ENCODE assay signal across 8 cellular contexts in the genomic region with DNA sequence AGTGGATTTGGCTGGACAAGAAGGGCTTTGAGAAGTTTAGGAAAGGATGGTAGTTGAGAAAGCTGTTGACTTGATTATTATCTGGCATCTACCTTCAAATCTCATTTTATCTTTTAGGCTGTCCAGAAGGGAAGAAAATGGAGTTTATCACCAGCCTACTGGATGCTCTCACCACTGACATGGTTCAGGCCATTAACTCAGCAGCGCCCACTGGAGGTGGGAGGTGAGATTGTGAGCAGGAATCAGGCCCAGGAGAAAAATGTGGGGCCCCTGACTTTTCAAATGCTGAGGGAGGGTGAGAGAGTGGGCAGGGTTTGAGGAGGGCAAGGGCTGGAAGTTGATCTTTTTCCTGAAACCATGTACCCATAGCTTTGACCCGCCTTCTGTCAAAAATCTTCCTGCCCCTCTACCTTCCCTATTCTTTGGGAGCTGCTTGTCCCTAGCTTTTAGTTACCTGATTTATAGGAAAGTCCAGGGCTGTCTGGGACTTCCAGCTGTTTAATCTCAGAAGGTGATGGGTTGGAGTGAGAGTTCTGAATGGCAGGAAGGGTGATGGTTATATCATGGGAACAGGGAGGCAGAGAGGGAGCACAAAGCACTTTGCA.
DNase-seq lines count a peak whose midpoint lies in the region; ATAC-seq and TF ChIP-seq lines count a peak whose summit lies in the region.
"Had no signal": no experiment of that assay in that cellular context is flagged by ENCODE, and none has a peak within 500 bp of the region (broad histone marks: within the 10 kb centered on the region; RNA-seq: fewer than 3 reads in every experiment).

No MANE protein-coding gene starts in this region.

- peak; percentile 39 for ATAC-seq in activated T-helper 17 cell treated with anti-CD3 and anti-CD28 coated beads, Interleukin-2, amount 50 U/mL, for 72 hours (replicated peaks)

- no peaks in the 10 kb centered on the region for H3K9me3 ChIP-seq in tibial artery

- H3K27ac Mint-ChIP-seq in HFFc6: no peak overlapping the region
- no peak overlapping the region for H3K27ac Mint-ChIP-seq in activated T-helper 17 cell treated with anti-CD3 and anti-CD28 coated beads, Interleukin-2, amount 50 U/mL, for 72 hours
- H3K27ac Mint-ChIP-seq in activated T-helper 1 cell treated with anti-CD3 and anti-CD28 coated beads, Interleukin-12 subunit alpha, Interleukin-12 subunit beta, Interleukin-2, Interleukin-4 antibody, amounts not matched to agents 30 ng/mL and 10 ng/mL and 1 ng/mL, durations not matched to agents 14 hours and 24 hours and 36 hours: no peak overlapping the region
- H3K27ac Mint-ChIP-seq: T-helper 1 cell treated with Interleukin-12 subunit alpha and Interleukin-12 subunit beta and Interleukin-4 antibody, amounts not matched to agents 30 μg/mL and 1 μg/mL, for 36 hours had no signal

- no peak overlapping the region for H3K4me3 ChIP-seq in tibial artery

- H3K27me3 ChIP-seq in tibial artery: no peaks in the 10 kb centered on the region

- H3K4me3 Mint-ChIP-seq in HFFc6: no peak overlapping the region
- no peak overlapping the region for H3K4me3 Mint-ChIP-seq in activated T-helper 17 cell treated with anti-CD3 and anti-CD28 coated beads, Interleukin-2, amount 50 U/mL, for 72 hours
- H3K4me3 Mint-ChIP-seq in activated T-helper 1 cell treated with anti-CD3 and anti-CD28 coated beads, Interleukin-12 subunit alpha, Interleukin-12 subunit beta, Interleukin-2, Interleukin-4 antibody, amounts not matched to agents 30 ng/mL and 10 ng/mL and 1 ng/mL, durations not matched to agents 14 hours and 24 hours and 36 hours: no peak overlapping the region
- H3K4me3 Mint-ChIP-seq: T-helper 1 cell treated with Interleukin-12 subunit alpha and Interleukin-12 subunit beta and Interleukin-4 antibody, amounts not matched to agents 30 μg/mL and 1 μg/mL, for 36 hours had no signal

- no peaks in the 10 kb centered on the region for H3K36me3 Mint-ChIP-seq in HFFc6 (ENCODE audit: low read depth)
- no peaks in the 10 kb centered on the region for H3K36me3 Mint-ChIP-seq in activated T-helper 17 cell treated with anti-CD3 and anti-CD28 coated beads, Interleukin-2, amount 50 U/mL, for 72 hours (ENCODE audit: low read depth)
- H3K36me3 Mint-ChIP-seq in activated T-helper 1 cell treated with anti-CD3 and anti-CD28 coated beads, Interleukin-12 subunit alpha, Interleukin-12 subunit beta, Interleukin-2, Interleukin-4 antibody, amounts not matched to agents 30 ng/mL and 10 ng/mL and 1 ng/mL, durations not matched to agents 14 hours and 24 hours and 36 hours (ENCODE audit: low read depth): no peaks in the 10 kb centered on the region

- TF ChIP-seq CTCF in HFFc6 (IDR thresholded peaks at IDR 0.05): peak; percentile 73
- TF ChIP-seq CTCF in tibial artery (IDR thresholded peaks at IDR 0.05): peak; percentile 40

- peaks cover 0 to 8% (median 4%) of the 10 kb centered on the region in 3 donors for H3K36me3 ChIP-seq in tibial artery

- H3K27ac ChIP-seq in tibial artery: no peak overlapping the region

- intact Hi-C loops in tibial artery (cut with DNase I; ENCODE audit: low total_unique reads): no loop called here
- intact Hi-C loops in activated T-helper 1 cell treated with anti-CD3 and anti-CD28 coated beads, Interleukin-12 subunit alpha, Interleukin-12 subunit beta, Interleukin-2, Interleukin-4 antibody, amounts not matched to agents 30 ng/mL and 10 ng/mL and 1 ng/mL, durations not matched to agents 14 hours and 24 hours and 36 hours (cut with micrococcal nuclease): no loop called here

- H3K4me1 Mint-ChIP-seq in HFFc6 (ENCODE audit: low read depth): no peaks in the 10 kb centered on the region
- H3K4me1 Mint-ChIP-seq in activated T-helper 17 cell treated with anti-CD3 and anti-CD28 coated beads, Interleukin-2, amount 50 U/mL, for 72 hours: peaks cover 6% of the 10 kb centered on the region
- peaks cover 10% of the 10 kb centered on the region for H3K4me1 Mint-ChIP-seq in activated T-helper 1 cell treated with anti-CD3 and anti-CD28 coated beads, Interleukin-12 subunit alpha, Interleukin-12 subunit beta, Interleukin-2, Interleukin-4 antibody, amounts not matched to agents 30 ng/mL and 10 ng/mL and 1 ng/mL, durations not matched to agents 14 hours and 24 hours and 36 hours (ENCODE audit: low read depth)

- DNase-seq in EL: peak; percentile 17
- DNase-seq in HFFc6: no peak
- peak; percentile 47 for DNase-seq in left kidney (ENCODE audit: low read depth, low spot score)
- DNase-seq in tibial artery: no peak
- DNase-seq in activated T-helper 1 cell treated with anti-CD3 and anti-CD28 coated beads, Interleukin-12 subunit alpha, Interleukin-12 subunit beta, Interleukin-2, Interleukin-4 antibody, amounts not matched to agents 30 ng/mL and 10 ng/mL and 1 ng/mL, durations not matched to agents 14 hours and 24 hours and 36 hours (ENCODE audit: low spot score): no peak
- no peak for DNase-seq in NCI-H1105 (lab: John Stamatoyannopoulos, UW)

- H3K27me3 Mint-ChIP-seq in HFFc6 (ENCODE audit: insufficient read depth): peaks cover 7% of the 10 kb centered on the region
- peaks cover 10% of the 10 kb centered on the region for H3K27me3 Mint-ChIP-seq in activated T-helper 17 cell treated with anti-CD3 and anti-CD28 coated beads, Interleukin-2, amount 50 U/mL, for 72 hours
- H3K27me3 Mint-ChIP-seq in activated T-helper 1 cell treated with anti-CD3 and anti-CD28 coated beads, Interleukin-12 subunit alpha, Interleukin-12 subunit beta, Interleukin-2, Interleukin-4 antibody, amounts not matched to agents 30 ng/mL and 10 ng/mL and 1 ng/mL, durations not matched to agents 14 hours and 24 hours and 36 hours (ENCODE audit: insufficient read depth): peaks cover 9% of the 10 kb centered on the region

- peaks cover 10% of the 10 kb centered on the region; the same call in 1 of the 2 replicates for H3K9me3 Mint-ChIP-seq in HFFc6
- no peaks in the 10 kb centered on the region for H3K9me3 Mint-ChIP-seq in activated T-helper 17 cell treated with anti-CD3 and anti-CD28 coated beads, Interleukin-2, amount 50 U/mL, for 72 hours
- no peaks in the 10 kb centered on the region for H3K9me3 Mint-ChIP-seq in activated T-helper 1 cell treated with anti-CD3 and anti-CD28 coated beads, Interleukin-12 subunit alpha, Interleukin-12 subunit beta, Interleukin-2, Interleukin-4 antibody, amounts not matched to agents 30 ng/mL and 10 ng/mL and 1 ng/mL, durations not matched to agents 14 hours and 24 hours and 36 hours
- H3K9me3 Mint-ChIP-seq: T-helper 1 cell treated with Interleukin-12 subunit alpha and Interleukin-12 subunit beta and Interleukin-4 antibody, amounts not matched to agents 30 μg/mL and 1 μg/mL, for 36 hours had no signal

- H3K4me1 ChIP-seq in tibial artery: peaks cover 0 to 16% (median 16%) of the 10 kb centered on the region in 4 donors

Comparison
In these comparisons a context has a peak if more than half of its experiments do, and no peak if none do; other contexts are left out.
1. DNase-seq: peak in EL (single experiment) and left kidney (single experiment); none in HFFc6 (single experiment), tibial artery (0 of 2), activated T-helper 1 cell treated with anti-CD3 and anti-CD28 coated beads, Interleukin-12 subunit alpha, Interleukin-12 subunit beta, Interleukin-2, Interleukin-4 antibody, amounts not matched to agents 30 ng/mL and 10 ng/mL and 1 ng/mL, durations not matched to agents 14 hours and 24 hours and 36 hours (single experiment) and NCI-H1105 (single experiment).